Comparison of ENCODE assay signal across 8 cellular contexts in genomic region chr14:60094306-60094897, GRCh38. TPM values are rescaled to one million over a fixed set of nuclear protein-coding genes. Genes with fewer than 3 reads are reported as not detected.
A peak's percentile ranks its signal among the peaks of the same experiment; 100 is the strongest.
DNase-seq lines count a peak whose midpoint lies in the region; ATAC-seq, FAIRE-seq and TF ChIP-seq lines count a peak whose summit lies in the region.

No MANE protein-coding gene starts in this region.

- TF ChIP-seq CTCF in A549 (IDR thresholded peaks at IDR 0.05), result no peak
- TF ChIP-seq CTCF in H9 (conservative IDR thresholded peaks at IDR 0.05), result no peak
- no peak for TF ChIP-seq CTCF in ascending aorta (IDR thresholded peaks at IDR 0.05)

- H3K79me2 ChIP-seq in H9 (ENCODE audit: insufficient read depth, low read length), result peaks cover 15% of the 10 kb centered on the region; the same call in 1 of the 2 replicates

- DNase-seq in A549 (ENCODE audit: low read depth in 1 of 2, low spot score in 1 of 2), result peak in 1 of 2 experiments; percentile 16
- DNase-seq in H9, result peak; percentile 61
- DNase-seq in activated CD4-positive, alpha-beta memory T cell treated with anti-CD3 and anti-CD28 coated beads for 36 hours, result peak; percentile 56
- no peak for DNase-seq in left colon
- no peak for DNase-seq in activated effector memory CD4-positive, alpha-beta T cell treated with Interleukin-2 at 50 U/mL for 16 hours
- DNase-seq in ascending aorta (ENCODE audit: low spot score in 2 of 2), result no peak
- no peak for DNase-seq in NCI-H1436 treated with DMSO at 0.1 percent for 48 hours (lab: John Stamatoyannopoulos, UW)

- H3K27ac Mint-ChIP-seq in H9, result peak overlapping the region in 1 of 3 experiments; percentile 62; a peak in 3 of 7 replicates
- H3K27ac Mint-ChIP-seq in activated CD4-positive, alpha-beta memory T cell treated with anti-CD3 and anti-CD28 coated beads for 36 hours, result peak overlapping the region; percentile 60

- H2BK12ac ChIP-seq in H9 (ENCODE audit: insufficient read length, low read depth, low read length), result no peak overlapping the region

- ATAC-seq in A549, result no peak
- no peak for ATAC-seq in left colon

- no peak overlapping the region for H2AK5ac ChIP-seq in H9 (ENCODE audit: insufficient read length, low read length)

- TF ChIP-seq EP300 in A549 (IDR thresholded peaks at IDR 0.05), result no peak

- no peak overlapping the region for H4K91ac ChIP-seq in H9 (ENCODE audit: insufficient read length, low read depth, low read length)

- no peak overlapping the region for H4K5ac ChIP-seq in H9 (ENCODE audit: insufficient read length, low read depth, low read length)

- H3K4ac ChIP-seq in H9 (ENCODE audit: low read depth, low read length), result no peak overlapping the region

- CTCF ChIA-PET in A549 (lab: Yijun Ruan, JAX), result no interaction called here
- CTCF ChIA-PET in activated CD4-positive, alpha-beta memory T cell treated with anti-CD3 and anti-CD28 coated beads for 36 hours (lab: Charles Lee), result no interaction called here

- H3K27me3 Mint-ChIP-seq in H9 (ENCODE audit: low read depth), result no peaks in the 10 kb centered on the region
- H3K27me3 Mint-ChIP-seq in activated CD4-positive, alpha-beta memory T cell treated with anti-CD3 and anti-CD28 coated beads for 36 hours, result no peaks in the 10 kb centered on the region

- no peak overlapping the region for H3K56ac ChIP-seq in H9 (ENCODE audit: insufficient read length, low read depth, low read length)

- H2AFZ ChIP-seq in H9 (ENCODE audit: low read length), result no peak overlapping the region

- no peak overlapping the region for H3K18ac ChIP-seq in H9 (ENCODE audit: insufficient read length, low read depth, low read length)

- H3K9me3 Mint-ChIP-seq in H9, result peaks cover 0 to 2% of the 10 kb centered on the region in 2 experiments; a peak in 2 of 5 replicates
- H3K9me3 Mint-ChIP-seq in activated CD4-positive, alpha-beta memory T cell treated with anti-CD3 and anti-CD28 coated beads for 36 hours, result no peaks in the 10 kb centered on the region

- H3K9me3 ChIP-seq in A549 (no peaks in the 10 kb centered on the region), H9 (ENCODE audit: control insufficient read depth, low read depth, low read length) (no peaks in the 10 kb centered on the region), iPS-15b (ENCODE audit: control insufficient read depth, insufficient read depth, low read length) (no peaks in the 10 kb centered on the region), ascending aorta (no peaks in the 10 kb centered on the region)

- H3K27ac ChIP-seq in A549 (peak overlapping the region in 1 of 2 experiments; percentile 38; a peak in 2 of 6 replicates), H9 (ENCODE audit: insufficient read length, low read depth, low read length) (no peak overlapping the region), ascending aorta (peak overlapping the region in 1 of 2 donors; percentile 96)

- no peak for TF ChIP-seq POLR2A in A549 (IDR thresholded peaks at IDR 0.05; ENCODE audit: low read length)

- H3K4me3 Mint-ChIP-seq in H9, result peak overlapping the region; percentile 87 to 96; a peak in 4 of 5 replicates
- peak overlapping the region; percentile 95 for H3K4me3 Mint-ChIP-seq in activated CD4-positive, alpha-beta memory T cell treated with anti-CD3 and anti-CD28 coated beads for 36 hours

- no peak overlapping the region for H4K8ac ChIP-seq in H9 (replicated peaks; ENCODE audit: insufficient read length, low read depth, low read length)

- intact Hi-C loops in activated CD4-positive, alpha-beta memory T cell treated with anti-CD3 and anti-CD28 coated beads for 36 hours (cut with micrococcal nuclease), result loop anchor here (10.0 kb wide), 1 partner anchor 1800 kb away; the partner anchor contains the start of gene ARID4A
- intact Hi-C loops in left colon (cut with DNase I, micrococcal nuclease) (no loop called here), ascending aorta (cut with DNase I) (loop anchor here (5.0 to 10.0 kb wide), 3 partner anchors 417 to 1050 kb away; partner anchors contain the start of genes JKAMP and L3HYPDH)

- POLR2A ChIA-PET in A549 (lab: Yijun Ruan, JAX), result no interaction called here
- POLR2A ChIA-PET in activated CD4-positive, alpha-beta memory T cell treated with anti-CD3 and anti-CD28 coated beads for 36 hours (lab: Charles Lee), result no interaction called here

- H3K4me1 ChIP-seq in A549 (peaks cover 31% of the 10 kb centered on the region), H9 (ENCODE audit: insufficient read depth, low read length) (peaks cover 4% of the 10 kb centered on the region; the same call in 1 of the 2 replicates), iPS-15b (ENCODE audit: control insufficient read depth, insufficient read depth, low read length) (peaks cover 17% of the 10 kb centered on the region), ascending aorta (peaks cover 0 to 11% of the 10 kb centered on the region in 2 donors)

- WGBS in A549 (ENCODE audit: missing lambda C conversion rate), result 80% methylated on average over 5 of the region's 5 CpGs
- no CpG with 5 or more reads among the region's 5 CpGs for WGBS in H9 (ENCODE audit: extremely low coverage, insufficient read length, low lambda C conversion rate)

- TF ChIP-seq RAD21 in A549 (conservative IDR thresholded peaks at IDR 0.05 in 1 of 2, IDR thresholded peaks at IDR 0.05 in 1 of 2), result no peak

- H3K79me1 ChIP-seq in H9 (ENCODE audit: insufficient read depth, low read depth, low read length, poor library complexity, severe bottlenecking), result peaks cover 7% of the 10 kb centered on the region

- H3K4me1 Mint-ChIP-seq in H9, result peaks cover 29 to 31% of the 10 kb centered on the region in 2 experiments
- peaks cover 35% of the 10 kb centered on the region for H3K4me1 Mint-ChIP-seq in activated CD4-positive, alpha-beta memory T cell treated with anti-CD3 and anti-CD28 coated beads for 36 hours (ENCODE audit: low read depth)

- H3K14ac ChIP-seq in H9 (ENCODE audit: insufficient read depth, low read length), result no peak overlapping the region

- no peak overlapping the region for H2BK120ac ChIP-seq in H9 (ENCODE audit: low read depth, low read length, poor library complexity, severe bottlenecking)

- FAIRE-seq in A549 (lab: Jason Lieb, UNC), result no peak

- H3K4me2 ChIP-seq in A549, result peak overlapping the region; percentile 80
- H3K4me2 ChIP-seq in H9 (ENCODE audit: insufficient read depth, insufficient read length, low read length), result peak overlapping the region; percentile 34

- peaks cover 13 to 17% (median 16%) of the 10 kb centered on the region in 3 experiments for H3K36me3 Mint-ChIP-seq in H9 (ENCODE audit: insufficient read depth in 1 of 3, low read depth in 3 of 3)
- H3K36me3 Mint-ChIP-seq in activated CD4-positive, alpha-beta memory T cell treated with anti-CD3 and anti-CD28 coated beads for 36 hours, result peaks cover 21% of the 10 kb centered on the region

- H3K23ac ChIP-seq in H9 (ENCODE audit: insufficient read length, low read depth, low read length), result no peak overlapping the region

- H4K20me1 ChIP-seq in H9 (ENCODE audit: control insufficient read depth, insufficient read depth, insufficient read length), result no peaks in the 10 kb centered on the region

- H3K4me3 ChIP-seq in A549 (no peak overlapping the region; the same call in 2 of the 3 replicates), iPS-15b (ENCODE audit: low read depth, low read length) (peak overlapping the region; percentile 11), ascending aorta (no peak overlapping the region)

- H3K36me3 ChIP-seq in iPS-15b (ENCODE audit: control insufficient read depth, insufficient read depth, low read length) (peaks cover 2% of the 10 kb centered on the region), ascending aorta (peaks cover 0 to 11% of the 10 kb centered on the region in 2 donors)

- H2BK15ac ChIP-seq in H9 (ENCODE audit: low read depth, low read length), result no peak overlapping the region

- peaks cover 10% of the 10 kb centered on the region for H3K23me2 ChIP-seq in H9 (ENCODE audit: insufficient read length, low read depth, low read length, poor library complexity, severe bottlenecking)

- H3K27me3 ChIP-seq in H9 (ENCODE audit: insufficient read depth, low read length) (no peaks in the 10 kb centered on the region), iPS-15b (ENCODE audit: control insufficient read depth, insufficient read depth, low read length) (no peaks in the 10 kb centered on the region), ascending aorta (no peaks in the 10 kb centered on the region)

- H3T11ph ChIP-seq in H9 (ENCODE audit: low read length), result no peak overlapping the region

- H3K9ac ChIP-seq in H9 (ENCODE audit: extremely low read depth, insufficient read length, low read length), result peak overlapping the region; percentile 10
- H3K9ac ChIP-seq in iPS-15b (ENCODE audit: low read depth, low read length), result no peak overlapping the region

- H2BK5ac ChIP-seq in H9 (ENCODE audit: insufficient read length, low read length), result no peak overlapping the region

- H2BK20ac ChIP-seq in H9 (ENCODE audit: low read depth, low read length, poor library complexity, severe bottlenecking), result no peak overlapping the region

TF ChIP-seq in A549, 52 proteins besides CTCF, POLR2A, EP300 and RAD21 (continues in another document):
- TF ChIP-seq CBX2 (IDR thresholded peaks at IDR 0.05; ENCODE audit: borderline replicate concordance, low read depth) (no peak), POLR2AphosphoS2 (conservative IDR thresholded peaks at IDR 0.05; ENCODE audit: low read length) (no peak), NPAS2 (CRISPR knock-in tag; IDR thresholded peaks at IDR 0.05; ENCODE audit: borderline replicate concordance) (no peak), TFCP2L1 (CRISPR knock-in tag; IDR thresholded peaks at IDR 0.05) (no peak), ATOH8 (CRISPR knock-in tag; IDR thresholded peaks at IDR 0.05; ENCODE audit: low read depth) (no peak), SMC3 (IDR thresholded peaks at IDR 0.05) (no peak), HES2 (IDR thresholded peaks at IDR 0.05) (no peak)

RNA-seq across cellular contexts. Expression of gene PCNX4, which starts 2.7 kb away (rescaled TPM):
- polyA plus RNA-seq in A549 (2011; rRNA removed), result 51.0 and 94.5 TPM in 2 replicates
- polyA plus RNA-seq in A549 (2012; cell fraction: cytosol; rRNA removed), result 10.8 and 11.2 TPM in 2 replicates
- polyA plus RNA-seq in A549 (2012; cell fraction: nucleus; rRNA removed), result 23.3 and 23.9 TPM in 2 replicates
- polyA plus RNA-seq in A549 (2017; fragmentation: RNase III; extraction: RNeasy Plus Mini Kit Qiagen cat#74134 plus additional on column Dnase treatment), result 24.2 to 26.0 TPM (median 24.4 TPM) in 3 replicates
- polyA minus RNA-seq in A549 (2011; rRNA and poly(A)+ RNA removed), result 75.6 and 85.2 TPM in 2 replicates
- total RNA-seq in H9 (2021), result 39.9 and 40.0 TPM in 2 replicates
- 10 to 100 TPM; 26.3 to 26.9 TPM for total RNA-seq in activated CD4-positive, alpha-beta memory T cell treated with anti-CD3 and anti-CD28 coated beads for 36 hours
- 10 to 100 TPM; 24.9 to 27.6 TPM for total RNA-seq in left colon
- total RNA-seq in ascending aorta, result 47.8 TPM

Comparison
In these comparisons a context has a peak if more than half of its experiments do, and no peak if none do; other contexts are left out.
1. DNase-seq: peak in H9 (single experiment) and activated CD4-positive, alpha-beta memory T cell treated with anti-CD3 and anti-CD28 coated beads for 36 hours (single experiment); none in left colon (0 of 2), activated effector memory CD4-positive, alpha-beta T cell treated with Interleukin-2 at 50 U/mL for 16 hours (single experiment), ascending aorta (0 of 2) and NCI-H1436 treated with DMSO at 0.1 percent for 48 hours (single experiment).
2. intact Hi-C loops: an anchor here in activated CD4-positive, alpha-beta memory T cell treated with anti-CD3 and anti-CD28 coated beads for 36 hours (10.0 kb wide) and ascending aorta (5.0 to 10.0 kb wide); none called in left colon.